Comparison of ENCODE assay signal across 8 cellular contexts in genomic region chr17:75013077-75013391, GRCh38. TPM values are rescaled to one million over a fixed set of nuclear protein-coding genes. Genes with fewer than 3 reads are reported as not detected.
DNase-seq lines count a peak whose midpoint lies in the region; ATAC-seq and TF ChIP-seq lines count a peak whose summit lies in the region.

No MANE protein-coding gene starts in this region.

- H3K4me3 ChIP-seq in SU-DHL-6 (ENCODE audit: insufficient read depth, low read length, poor library complexity, severe bottlenecking): peak overlapping the region; percentile 73
- peak overlapping the region; percentile 91 for H3K4me3 ChIP-seq in fibroblast of villous mesenchyme (ENCODE audit: low read depth, low read length)
- H3K4me3 ChIP-seq in skeletal muscle cell (ENCODE audit: low read depth, low read length): peak overlapping the region; percentile 76

- no peaks in the 10 kb centered on the region for H3K9me2 ChIP-seq in SU-DHL-6 (replicated peaks; ENCODE audit: insufficient read depth, low read length)

- peak overlapping the region; percentile 40 for H3K27ac ChIP-seq in SU-DHL-6 (ENCODE audit: low read depth, low read length)

- peak overlapping the region; percentile 74 for H3K9ac ChIP-seq in SU-DHL-6 (ENCODE audit: low read length)

- no peaks in the 10 kb centered on the region for H3K27me3 ChIP-seq in SU-DHL-6 (ENCODE audit: low read length)

- H2AFZ ChIP-seq in SU-DHL-6 (ENCODE audit: low read depth, low read length, severe bottlenecking): peak overlapping the region; percentile 72

- intact Hi-C loops in left colon (cut with DNase I, micrococcal nuclease): no loop called here

- ATAC-seq in GM21447 (IDR thresholded peaks at IDR 0.05; ENCODE audit: unreplicated experiment) (peak; percentile 15), left colon (no peak), HG03135 (IDR thresholded peaks at IDR 0.05; ENCODE audit: unreplicated experiment) (no peak), GM19351 (IDR thresholded peaks at IDR 0.05; ENCODE audit: unreplicated experiment) (no peak)

- H3K4me2 ChIP-seq in SU-DHL-6 (ENCODE audit: low read depth, low read length, poor library complexity, severe bottlenecking): peak overlapping the region; percentile 96

- H3K79me2 ChIP-seq in SU-DHL-6 (ENCODE audit: insufficient read depth, low read length): peaks cover 11% of the 10 kb centered on the region

- no peaks in the 10 kb centered on the region for H3K9me3 ChIP-seq in SU-DHL-6 (ENCODE audit: insufficient read depth, low read length)

- TF ChIP-seq CTCF in SU-DHL-6 (IDR thresholded peaks at IDR 0.05; ENCODE audit: insufficient read depth, low read length, poor library complexity, severe bottlenecking) (no peak), fibroblast of villous mesenchyme (IDR thresholded peaks at IDR 0.05; ENCODE audit: insufficient read depth, low read depth, low read length) (no peak)

- H3K36me3 ChIP-seq in SU-DHL-6 (ENCODE audit: low read length): no peaks in the 10 kb centered on the region

- H3F3A ChIP-seq in SU-DHL-6 (ENCODE audit: insufficient read depth): peaks cover 11% of the 10 kb centered on the region

- DNase-seq in fibroblast of villous mesenchyme (ENCODE audit: low read depth) (no peak), skeletal muscle cell (ENCODE audit: low read depth) (no peak), left colon (no peak)
- no peak for DNase-seq in activated CD4-positive, alpha-beta T cell treated with anti-CD3 and anti-CD28 coated beads, Interleukin-2, amount 50 U/mL, for 1 hour

- no peaks in the 10 kb centered on the region for H4K20me1 ChIP-seq in SU-DHL-6 (ENCODE audit: low read depth, low read length)

RNA-seq across cellular contexts. Expression of gene MRPL58, which starts 0.6 kb away (rescaled TPM):
- total RNA-seq in fibroblast of villous mesenchyme (23.7 and 30.6 TPM in 2 replicates), left colon (10 to 100 TPM; 23.6 to 30.4 TPM)

RNA-seq across cellular contexts. Expression of gene CDR2L, which starts 25.6 kb away (rescaled TPM):
- 26.8 and 31.9 TPM in 2 replicates for total RNA-seq in fibroblast of villous mesenchyme
- 1 to 10 TPM; 3.1 to 3.2 TPM for total RNA-seq in left colon

RNA-seq across cellular contexts. Expression of gene ATP5PD, which starts 33.7 kb away (rescaled TPM):
- total RNA-seq in fibroblast of villous mesenchyme (275 and 323 TPM in 2 replicates), left colon (100 to 1,000 TPM; 310 to 381 TPM)

RNA-seq across cellular contexts. Expression of gene KCTD2, which starts 34.0 kb away (rescaled TPM):
- 16.4 and 22.5 TPM in 2 replicates for total RNA-seq in fibroblast of villous mesenchyme
- total RNA-seq in left colon: 10 to 100 TPM; 16.7 to 19.7 TPM

RNA-seq across cellular contexts. Expression of gene HID1, which starts 40.5 kb away (rescaled TPM):
- 3.5 and 4.3 TPM in 2 replicates for total RNA-seq in fibroblast of villous mesenchyme
- 10 to 100 TPM; 55.4 to 69.3 TPM for total RNA-seq in left colon
